Comparison of ENCODE assay signal across 20 cellular contexts in the genomic region with DNA sequence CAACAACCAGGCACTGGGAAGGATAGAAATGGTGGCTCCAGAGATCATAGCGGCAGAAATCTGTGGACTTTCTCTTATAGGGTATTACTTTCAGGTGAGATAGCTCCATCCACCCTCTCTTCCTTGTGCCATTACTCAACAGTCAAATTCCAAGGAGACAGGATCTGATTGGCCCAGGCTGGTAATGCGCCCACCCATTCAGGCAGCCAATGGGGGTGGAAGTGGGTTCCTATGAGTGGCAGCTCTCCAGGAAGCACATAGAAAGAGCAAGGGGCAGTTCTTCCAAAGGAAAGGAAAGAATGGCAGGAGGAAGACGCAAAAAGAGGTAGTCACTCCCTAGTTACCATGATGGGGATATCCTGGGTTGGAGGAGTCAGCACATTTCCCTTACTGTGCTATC.
DNase-seq lines count a peak whose midpoint lies in the region; ATAC-seq, FAIRE-seq and TF ChIP-seq lines count a peak whose summit lies in the region.
"Had no signal": no experiment of that assay in that cellular context is flagged by ENCODE, and none has a peak within 500 bp of the region (broad histone marks: within the 10 kb centered on the region; RNA-seq: fewer than 3 reads in every experiment).

No MANE protein-coding gene starts in this region.

- 2% methylated on average over 3 of the region's 3 CpGs for WGBS in K562 (ENCODE audit: insufficient coverage, low coverage, missing lambda C conversion rate)
- WGBS in adrenal gland, 4 donors: 93 to 98% (median 95%) methylated on average over 3 of the region's 3 CpGs

- H3K9me2 ChIP-seq in GM23338 (ENCODE audit: insufficient read depth): 0 out of 2 replicates have a peak, but pooled peaks cover 6% of the 10 kb centered on the region
- no peaks in the 10 kb centered on the region for H3K9me2 ChIP-seq in HCT116 (ENCODE audit: insufficient read depth)

- no TSS peak for BruUV-seq in HCT116 (replicated peaks; lab: Mats Ljungman, UMichigan)
- BruUV-seq in K562 (replicated peaks; lab: Mats Ljungman, UMichigan): no TSS peak

- CTCF ChIA-PET in HCT116 (lab: Charles Lee): interaction anchor here (1.6 kb wide), 1 partner anchor 7 kb away, joined by 5 read pairs; no protein-coding TSS in a partner anchor
- CTCF ChIA-PET in K562 (lab: Yijun Ruan, JAX; ENCODE audit: low intra/inter-chr PET ratio): no interaction called here

- H3K4me2 ChIP-seq in GM23338: no peak overlapping the region
- H3K4me2 ChIP-seq in HCT116 (ENCODE audit: low read length): no peak overlapping the region
- H3K4me2 ChIP-seq in K562 (ENCODE audit: insufficient read depth, low read length): no peak overlapping the region
- H3K4me2 ChIP-seq: BLaER1 had no signal

- DNase-seq in GM23338 (ENCODE audit: low spot score): no peak
- no peak for DNase-seq in HCT116 (ENCODE audit: low read depth, low spot score)
- peak in 1 of 4 experiments; percentile 48 for DNase-seq in K562 (ENCODE audit: extremely low read depth in 1 of 4, low spot score in 3 of 4)
- peak; percentile 34 for DNase-seq in iPS-NIHi7 (ENCODE audit: extremely low spot score)
- no peak for DNase-seq in adrenal gland
- DNase-seq in H4 (ENCODE audit: low spot score): no peak
- DNase-seq: ACHN; AML-193; CD4-positive, alpha-beta memory T cell; DMS79 treated with DMSO at 0.1 percent for 48 hours; GF-D8; HCEC 1CT; KG1 had no signal

- no peak for TF ChIP-seq EP300 in K562 (IDR thresholded peaks at IDR 0.05; ENCODE audit: low read length)

- peaks cover 6% of the 10 kb centered on the region; the same call in 1 of the 3 replicates for H3K36me3 Mint-ChIP-seq in GM23338 (ENCODE audit: low read depth)
- H3K36me3 Mint-ChIP-seq: CD14-positive monocyte, IgD-negative memory B cell had no signal

- no peaks in the 10 kb centered on the region for H3F3A ChIP-seq in GM23338 (replicated peaks; ENCODE audit: low read depth)

- no peak overlapping the region for H3K27ac ChIP-seq in GM23338 (ENCODE audit: low read depth)
- H3K27ac ChIP-seq in HCT116 (ENCODE audit: low read depth, low read length): no peak overlapping the region
- no peak overlapping the region for H3K27ac ChIP-seq in K562 (ENCODE audit: extremely low read depth, low read depth, low read length)
- H3K27ac ChIP-seq in adrenal gland: no peak overlapping the region
- H3K27ac ChIP-seq: BLaER1 had no signal

- TF ChIP-seq POLR2A in HCT116 (IDR thresholded peaks at IDR 0.05; ENCODE audit: borderline replicate concordance, extremely low read depth, insufficient read depth, insufficient read length) (no peak), K562 (conservative IDR thresholded peaks at IDR 0.05) (no peak), adrenal gland (IDR thresholded peaks at IDR 0.05) (no peak)

- no peak overlapping the region for H3K27ac Mint-ChIP-seq in GM23338
- H3K27ac Mint-ChIP-seq: CD14-positive monocyte; CD4-positive, alpha-beta memory T cell; IgD-negative memory B cell had no signal

- RAD21 ChIA-PET in HCT116 (lab: Charles Lee; ENCODE audit: low non-redundant PET in 1 of 2, low total read pairs in 2 of 2, uncharacterized antibody in 2 of 2, unreplicated experiment in 2 of 2): no interaction called here

- no peak for TF ChIP-seq RAD21 in HCT116 (IDR thresholded peaks at IDR 0.05; ENCODE audit: low read depth)
- no peak for TF ChIP-seq RAD21 in K562 (CRISPR knock-in tag; conservative IDR thresholded peaks at IDR 0.05 in 1 of 2, IDR thresholded peaks at IDR 0.05 in 1 of 2)

- H3K27me3 Mint-ChIP-seq in GM23338 (ENCODE audit: insufficient read depth, low read depth, poor library complexity): peaks cover 2% of the 10 kb centered on the region

- peaks cover 21% of the 10 kb centered on the region for H3K9me3 Mint-ChIP-seq in GM23338

- in situ Hi-C loops in K562 (cut with MboI): no loop called here

- intact Hi-C loops in HCT116 (cut with micrococcal nuclease) (no loop called here), K562 (cut with micrococcal nuclease) (no loop called here), adrenal gland (cut with DNase I) (no loop called here)

- H3K36me3 ChIP-seq in GM23338 (ENCODE audit: insufficient read depth) (no peaks in the 10 kb centered on the region), HCT116 (ENCODE audit: control insufficient read depth in 1 of 2, insufficient read depth in 2 of 2, low read length in 2 of 2) (no peaks in the 10 kb centered on the region), K562 (ENCODE audit: control insufficient read depth, insufficient read depth, low read length) (no peaks in the 10 kb centered on the region), adrenal gland (replicated peaks in 1 of 2) (no peaks in the 10 kb centered on the region)
- H3K36me3 ChIP-seq: BLaER1 had no signal

- H3K4me3 ChIP-seq in GM23338 (no peak overlapping the region), HCT116 (replicated peaks in 1 of 2; ENCODE audit: low read depth in 1 of 2, low read length in 2 of 2) (no peak overlapping the region), K562 (no peak overlapping the region), adrenal gland (no peak overlapping the region)
- H3K4me3 ChIP-seq: BLaER1 had no signal

- H3K4me1 Mint-ChIP-seq in GM23338: no peaks in the 10 kb centered on the region; the same call in 2 of the 3 replicates
- H3K4me1 Mint-ChIP-seq: CD14-positive monocyte, IgD-negative memory B cell had no signal

- no peak overlapping the region for H3K4me3 Mint-ChIP-seq in GM23338
- H3K4me3 Mint-ChIP-seq: CD14-positive monocyte; CD4-positive, alpha-beta memory T cell had no signal

- TF ChIP-seq CTCF in GM23338 (conservative IDR thresholded peaks at IDR 0.05; ENCODE audit: low read depth in 2 of 2) (no peak), HCT116 (IDR thresholded peaks at IDR 0.05 in 2 of 3, conservative IDR thresholded peaks at IDR 0.05 in 1 of 3; ENCODE audit: borderline replicate concordance in 1 of 3, insufficient read depth in 1 of 3, low read depth in 2 of 3, low read length in 2 of 3) (no peak), K562 (IDR thresholded peaks at IDR 0.05 in 2 of 3, conservative IDR thresholded peaks at IDR 0.05 in 1 of 3; ENCODE audit: insufficient read depth in 2 of 3, low read depth in 1 of 3, low read length in 3 of 3) (no peak), adrenal gland (IDR thresholded peaks at IDR 0.05) (no peak)

- H3K27me3 ChIP-seq in GM23338 (ENCODE audit: insufficient read depth): no peaks in the 10 kb centered on the region
- H3K27me3 ChIP-seq in HCT116 (ENCODE audit: insufficient read depth, low read length): peaks cover 6% of the 10 kb centered on the region; the same call in 1 of the 2 replicates
- H3K27me3 ChIP-seq in K562 (ENCODE audit: control insufficient read depth in 2 of 2, insufficient read depth in 2 of 2, low read length in 2 of 2): peaks cover 17 to 30% of the 10 kb centered on the region in 2 experiments
- H3K27me3 ChIP-seq in adrenal gland: no peaks in the 10 kb centered on the region
- H3K27me3 ChIP-seq: BLaER1 had no signal

- ATAC-seq in GM23338 (no peak), HCT116 (0 out of 2 replicates have a peak, but pooled peaks have one; percentile 42), K562 (peak; percentile 56; the same call in 2 of the 3 replicates), GM21619 (IDR thresholded peaks at IDR 0.05; ENCODE audit: unreplicated experiment) (no peak)
- ATAC-seq: HepG2 had no signal

- POLR2A ChIA-PET in HCT116 (lab: Charles Lee): no interaction called here
- POLR2A ChIA-PET in K562 (lab: Yijun Ruan, JAX): interaction anchor here (1.2 kb wide), 1 partner anchor 14 kb away, joined by 3 read pairs; no protein-coding TSS in a partner anchor

- H3K79me2 ChIP-seq in GM23338 (replicated peaks; ENCODE audit: insufficient read depth): no peaks in the 10 kb centered on the region
- H3K79me2 ChIP-seq in HCT116 (ENCODE audit: insufficient read depth, low read length): no peaks in the 10 kb centered on the region
- H3K79me2 ChIP-seq in K562 (ENCODE audit: control insufficient read depth, insufficient read depth, low read length): no peaks in the 10 kb centered on the region

- no peak overlapping the region for H3K9ac ChIP-seq in HCT116 (ENCODE audit: low read length)
- no peak overlapping the region for H3K9ac ChIP-seq in K562 (ENCODE audit: insufficient read depth in 1 of 2, low read depth in 2 of 2, low read length in 2 of 2)
- H3K9ac ChIP-seq: BLaER1 had no signal

- H3K4me1 ChIP-seq in GM23338 (ENCODE audit: insufficient read depth) (no peaks in the 10 kb centered on the region), HCT116 (ENCODE audit: control insufficient read depth in 1 of 2, insufficient read depth in 2 of 2, low read length in 2 of 2) (no peaks in the 10 kb centered on the region), K562 (replicated peaks in 1 of 2; ENCODE audit: control insufficient read depth in 2 of 2, insufficient read depth in 2 of 2, low read length in 2 of 2) (no peaks in the 10 kb centered on the region), adrenal gland (replicated peaks in 1 of 2) (no peaks in the 10 kb centered on the region)

- H4K20me1 ChIP-seq in GM23338 (replicated peaks; ENCODE audit: insufficient read depth) (no peaks in the 10 kb centered on the region), HCT116 (ENCODE audit: insufficient read depth) (no peaks in the 10 kb centered on the region), K562 (replicated peaks; ENCODE audit: control insufficient read depth, insufficient read depth, low read length) (no peaks in the 10 kb centered on the region)
- H4K20me1 ChIP-seq: BLaER1 had no signal

- H3K9me3 ChIP-seq in HCT116 (ENCODE audit: control insufficient read depth in 1 of 2, insufficient read depth in 1 of 2, low read depth in 1 of 2, low read length in 2 of 2): no peaks in the 10 kb centered on the region
- peaks cover 5% of the 10 kb centered on the region; the same call in 1 of the 2 replicates for H3K9me3 ChIP-seq in K562 (replicated peaks; ENCODE audit: control insufficient read depth, insufficient read depth, low read depth, low read length)
- H3K9me3 ChIP-seq in adrenal gland (replicated peaks in 1 of 3): no peaks in the 10 kb centered on the region

- no peak for FAIRE-seq in K562 (lab: Jason Lieb, UNC)
- FAIRE-seq: A204.1, H54, HepG2 had no signal

- 0 out of 2 replicates have a peak overlapping the region, but pooled peaks have one; percentile 56 for H2AFZ ChIP-seq in GM23338
- no peak overlapping the region for H2AFZ ChIP-seq in HCT116 (ENCODE audit: low read depth, low read length, poor library complexity, severe bottlenecking)
- H2AFZ ChIP-seq in K562 (ENCODE audit: low read depth, low read length): no peak overlapping the region

- H3K9me1 ChIP-seq in K562 (ENCODE audit: control insufficient read depth, insufficient read depth, low read length): no peaks in the 10 kb centered on the region

TF ChIP-seq in GM23338, 12 proteins besides CTCF, POLR2A, EP300 and RAD21 (continues in another document):
- no peak for TF ChIP-seq ZNF331 (CRISPR knock-in tag; IDR thresholded peaks at IDR 0.05; ENCODE audit: low read depth)
- TF ChIP-seq NANOG (IDR thresholded peaks at IDR 0.05; ENCODE audit: borderline replicate concordance): no peak

TF ChIP-seq in HCT116, 20 proteins besides CTCF, POLR2A, EP300 and RAD21:
- no peak for TF ChIP-seq POLR2AphosphoS5 (IDR thresholded peaks at IDR 0.05; ENCODE audit: low read depth, low read length)
- no peak for TF ChIP-seq ZFX (IDR thresholded peaks at IDR 0.05)
TF ChIP-seq in HCT116: peak in this region for 0.

Comparison
In these comparisons a context has a peak if more than half of its experiments do, and no peak if none do; other contexts are left out.
1. ATAC-seq: peak in HCT116 (single experiment) and K562 (single experiment); none in GM23338 (single experiment) and GM21619 (single experiment).